ENCODE assay signal across 28 cellular contexts in genomic region chr18:77524909-77525308, GRCh38.
DNase-seq lines count a peak whose midpoint lies in the region; ATAC-seq, FAIRE-seq and TF ChIP-seq lines count a peak whose summit lies in the region.
"Had no signal": no experiment of that assay in that cellular context is flagged by ENCODE, and none has a peak within 500 bp of the region (broad histone marks: within the 10 kb centered on the region; RNA-seq: fewer than 3 reads in every experiment).

No MANE protein-coding gene starts in this region.

- no peaks in the 10 kb centered on the region for H3K27me3 ChIP-seq in heart left ventricle
- H3K27me3 ChIP-seq: BE2C, SJCRH30 had no signal

- TF ChIP-seq POLR2A in heart left ventricle (IDR thresholded peaks at IDR 0.05): no peak
- no peak for TF ChIP-seq POLR2A in H54 (IDR thresholded peaks at IDR 0.05; ENCODE audit: low read depth, low read length)

- peak; percentile 80 for ATAC-seq in activated CD4-positive, alpha-beta T cell treated with anti-CD3 and anti-CD28 coated beads for 36 hours
- ATAC-seq in HG02938 (IDR thresholded peaks at IDR 0.05; ENCODE audit: unreplicated experiment) (peak; percentile 50), heart left ventricle (no peak)
- ATAC-seq: K562, Right ventricle myocardium inferior, T-cell had no signal

- WGBS in heart left ventricle, 4 donors: 67 to 78% (median 74%) methylated on average over 7 of the region's 7 CpGs

- no peaks in the 10 kb centered on the region for H3K36me3 ChIP-seq in heart left ventricle
- H3K36me3 ChIP-seq: BE2C, SJCRH30 had no signal

- no peak overlapping the region for H3K4me3 ChIP-seq in heart left ventricle
- H3K4me3 ChIP-seq: GM23248, K562, PC-9, SJCRH30 had no signal

- no peaks in the 10 kb centered on the region for H3K9me3 ChIP-seq in heart left ventricle
- H3K9me3 ChIP-seq: BE2C, SJCRH30 had no signal

- no peak for DNase-seq in activated CD4-positive, alpha-beta T cell treated with anti-CD3 and anti-CD28 coated beads for 36 hours
- no peak for DNase-seq in activated CD4-positive, alpha-beta T cell treated with anti-CD3 and anti-CD28 coated beads, Interleukin-2, amount 10 ng/mL, durations not matched to agents 24 days and 14 days
- DNase-seq in NCI-H345 (lab: John Stamatoyannopoulos, UW) (peak; percentile 36), dedifferentiated amniotic fluid mesenchymal stem cell (ENCODE audit: extremely low spot score) (peak; percentile 13), activated T-cell treated with anti-CD3 and anti-CD28 coated beads for 4 hours (no peak), heart left ventricle (no peak), H54 (ENCODE audit: insufficient read length, low spot score) (no peak)
- DNase-seq: 8988T, ACHN, BE2C, Calu3, DMS153, DND-41, GM23248, H9, Kasumi-1, NCI-H1092 treated with DMSO at 0.1 percent for 48 hours, NCI-H1436 treated with DMSO at 0.1 percent for 48 hours, NCI-H2029 treated with DMSO at 0.1 percent for 48 hours, NCI-H524 treated with DMSO at 0.1 percent for 48 hours, NCI-H774, PC-9, SJCRH30, T-cell had no signal

- peaks cover 3% of the 10 kb centered on the region for H3K27me3 Mint-ChIP-seq in activated CD4-positive, alpha-beta T cell treated with anti-CD3 and anti-CD28 coated beads for 36 hours
- H3K27me3 Mint-ChIP-seq in activated CD4-positive, alpha-beta T cell treated with anti-CD3 and anti-CD28 coated beads, Interleukin-2, amount 10 ng/mL, durations not matched to agents 24 days and 14 days: no peaks in the 10 kb centered on the region

- H3K27ac Mint-ChIP-seq in activated CD4-positive, alpha-beta T cell treated with anti-CD3 and anti-CD28 coated beads for 36 hours: no peak overlapping the region
- no peak overlapping the region for H3K27ac Mint-ChIP-seq in activated CD4-positive, alpha-beta T cell treated with anti-CD3 and anti-CD28 coated beads, Interleukin-2, amount 10 ng/mL, durations not matched to agents 24 days and 14 days
- H3K27ac Mint-ChIP-seq: H9, T-cell had no signal

- H3K36me3 Mint-ChIP-seq in activated CD4-positive, alpha-beta T cell treated with anti-CD3 and anti-CD28 coated beads for 36 hours (ENCODE audit: low read depth): no peaks in the 10 kb centered on the region
- no peaks in the 10 kb centered on the region for H3K36me3 Mint-ChIP-seq in activated CD4-positive, alpha-beta T cell treated with anti-CD3 and anti-CD28 coated beads, Interleukin-2, amount 10 ng/mL, durations not matched to agents 24 days and 14 days (ENCODE audit: low read depth)
- H3K36me3 Mint-ChIP-seq: T-cell had no signal

- no peak for FAIRE-seq in H54 (lab: Jason Lieb, UNC)
- FAIRE-seq: HTR-8/SVneo, K562 had no signal

- no peak overlapping the region for H3K4me3 Mint-ChIP-seq in activated CD4-positive, alpha-beta T cell treated with anti-CD3 and anti-CD28 coated beads for 36 hours
- no peak overlapping the region for H3K4me3 Mint-ChIP-seq in activated CD4-positive, alpha-beta T cell treated with anti-CD3 and anti-CD28 coated beads, Interleukin-2, amount 10 ng/mL, durations not matched to agents 24 days and 14 days
- H3K4me3 Mint-ChIP-seq: H9, T-cell had no signal

- intact Hi-C loops in activated CD4-positive, alpha-beta T cell treated with anti-CD3 and anti-CD28 coated beads for 36 hours (cut with DNase I, micrococcal nuclease): no loop called here
- intact Hi-C loops in activated CD4-positive, alpha-beta T cell treated with anti-CD3 and anti-CD28 coated beads, Interleukin-2, amount 10 ng/mL, durations not matched to agents 24 days and 14 days (cut with micrococcal nuclease): no loop called here
- intact Hi-C loops in heart left ventricle (cut with DNase I): no loop called here

- H3K27ac ChIP-seq in heart left ventricle: no peak overlapping the region
- H3K27ac ChIP-seq: GM23248, PC-9, SJCRH30 had no signal

- no peak for TF ChIP-seq CTCF in heart left ventricle (IDR thresholded peaks at IDR 0.05)

- CTCF ChIA-PET in activated CD4-positive, alpha-beta T cell treated with anti-CD3 and anti-CD28 coated beads for 36 hours (lab: Charles Lee): no interaction called here

- H3K4me1 Mint-ChIP-seq in activated CD4-positive, alpha-beta T cell treated with anti-CD3 and anti-CD28 coated beads for 36 hours: peaks cover 2% of the 10 kb centered on the region
- H3K4me1 Mint-ChIP-seq in activated CD4-positive, alpha-beta T cell treated with anti-CD3 and anti-CD28 coated beads, Interleukin-2, amount 10 ng/mL, durations not matched to agents 24 days and 14 days: no peaks in the 10 kb centered on the region
- H3K4me1 Mint-ChIP-seq: H9, T-cell had no signal

- H3K4me1 ChIP-seq in heart left ventricle: no peaks in the 10 kb centered on the region
- H3K4me1 ChIP-seq: SJCRH30 had no signal

- H3K9me3 Mint-ChIP-seq in activated CD4-positive, alpha-beta T cell treated with anti-CD3 and anti-CD28 coated beads for 36 hours (ENCODE audit: low read depth): peaks cover 11% of the 10 kb centered on the region
- H3K9me3 Mint-ChIP-seq in activated CD4-positive, alpha-beta T cell treated with anti-CD3 and anti-CD28 coated beads, Interleukin-2, amount 10 ng/mL, durations not matched to agents 24 days and 14 days: peaks cover 20% of the 10 kb centered on the region

- POLR2A ChIA-PET in activated CD4-positive, alpha-beta T cell treated with anti-CD3 and anti-CD28 coated beads for 36 hours (lab: Charles Lee): interaction anchor here (0.6 kb wide), 1 partner anchor 498 kb away, joined by 3 read pairs; no protein-coding TSS in a partner anchor

Comparison
In these comparisons a context has a peak if more than half of its experiments do, and no peak if none do; other contexts are left out.
1. ATAC-seq: peak in activated CD4-positive, alpha-beta T cell treated with anti-CD3 and anti-CD28 coated beads for 36 hours (single experiment) and HG02938 (single experiment); none in heart left ventricle (0 of 4).
2. DNase-seq: peak in NCI-H345 (single experiment) and dedifferentiated amniotic fluid mesenchymal stem cell (single experiment); none in activated CD4-positive, alpha-beta T cell treated with anti-CD3 and anti-CD28 coated beads for 36 hours (single experiment), activated CD4-positive, alpha-beta T cell treated with anti-CD3 and anti-CD28 coated beads, Interleukin-2, amount 10 ng/mL, durations not matched to agents 24 days and 14 days (single experiment), activated T-cell treated with anti-CD3 and anti-CD28 coated beads for 4 hours (single experiment), heart left ventricle (0 of 5) and H54 (single experiment).